1 cellular context compared by ENCODE assay signal in the genomic region with DNA sequence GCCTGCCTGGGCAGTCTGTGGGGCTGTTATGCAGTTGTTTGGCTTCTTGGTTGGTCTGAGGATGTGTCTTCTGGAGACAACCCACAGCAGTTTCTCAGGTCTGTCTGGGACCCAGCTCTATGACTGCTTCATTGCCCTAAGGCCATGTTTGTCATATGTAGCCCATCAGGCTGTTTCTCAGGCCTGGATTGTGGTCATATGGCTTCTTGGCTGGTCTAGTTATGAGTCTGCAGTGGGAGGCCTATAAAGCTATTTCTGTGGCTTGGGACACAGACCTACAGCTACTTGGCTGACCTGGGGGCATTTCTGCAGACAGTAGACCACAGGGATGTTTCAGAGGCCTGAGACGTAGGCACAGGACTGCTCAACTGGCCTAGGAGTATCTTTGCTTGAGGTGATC.
TF ChIP-seq lines count a peak whose summit lies in the region.

No MANE protein-coding gene starts in this region.

TF ChIP-seq in GM12878, 131 proteins besides CTCF, POLR2A, EP300 and RAD21 (continued from another document):
- TF ChIP-seq ATF3 (IDR thresholded peaks at IDR 0.05; ENCODE audit: borderline replicate concordance, extremely low read depth, low read depth, low read length) (no peak), CHD1 (IDR thresholded peaks at IDR 0.05; ENCODE audit: low read depth, low read length) (no peak), FOXM1 (IDR thresholded peaks at IDR 0.05; ENCODE audit: low read depth, low read length) (peak; percentile 76; the same call in 1 of the 2 replicates), MYC (IDR thresholded peaks at IDR 0.05; ENCODE audit: insufficient read depth, insufficient read length, insufficient replicate concordance, low read length, severe bottlenecking) (no peak), ZBED1 (IDR thresholded peaks at IDR 0.05; ENCODE audit: borderline replicate concordance) (0 out of 2 replicates have a peak, but pooled peaks have one; percentile 51), MEF2A (IDR thresholded peaks at IDR 0.05; ENCODE audit: insufficient read depth, low read depth, low read length) (peak; percentile 69), EZH2 (IDR thresholded peaks at IDR 0.05; ENCODE audit: borderline replicate concordance, control insufficient read depth, low read depth, low read length) (no peak), PAX5 (IDR thresholded peaks at IDR 0.05; ENCODE audit: borderline replicate concordance, low read depth, low read length) (peak; percentile 62; the same call in 1 of the 2 replicates), CEBPB (IDR thresholded peaks at IDR 0.05; ENCODE audit: borderline replicate concordance in 1 of 2, low read depth in 2 of 2, low read length in 2 of 2) (no peak), TCF12 (IDR thresholded peaks at IDR 0.05; ENCODE audit: low read depth, low read length) (peak; percentile 49; the same call in 1 of the 2 replicates), TAF1 (IDR thresholded peaks at IDR 0.05; ENCODE audit: borderline replicate concordance, low read depth, low read length) (0 out of 2 replicates have a peak, but pooled peaks have one; percentile 12), MTA3 (IDR thresholded peaks at IDR 0.05; ENCODE audit: borderline replicate concordance, low read length) (no peak; the same call in 1 of the 2 replicates), BCL11A (IDR thresholded peaks at IDR 0.05; ENCODE audit: low read depth, low read length) (peak; percentile 49; the same call in 1 of the 2 replicates), CBFB (IDR thresholded peaks at IDR 0.05; ENCODE audit: low read depth) (peak; percentile 77; the same call in 1 of the 2 replicates), ZNF274 (IDR thresholded peaks at IDR 0.05; ENCODE audit: insufficient read depth, insufficient read length) (no peak), YY1 (IDR thresholded peaks at IDR 0.05; ENCODE audit: low read depth, low read length) (peak; percentile 40), TCF7 (IDR thresholded peaks at IDR 0.05; ENCODE audit: borderline replicate concordance) (no peak)
- TF ChIP-seq, protein P1, sequence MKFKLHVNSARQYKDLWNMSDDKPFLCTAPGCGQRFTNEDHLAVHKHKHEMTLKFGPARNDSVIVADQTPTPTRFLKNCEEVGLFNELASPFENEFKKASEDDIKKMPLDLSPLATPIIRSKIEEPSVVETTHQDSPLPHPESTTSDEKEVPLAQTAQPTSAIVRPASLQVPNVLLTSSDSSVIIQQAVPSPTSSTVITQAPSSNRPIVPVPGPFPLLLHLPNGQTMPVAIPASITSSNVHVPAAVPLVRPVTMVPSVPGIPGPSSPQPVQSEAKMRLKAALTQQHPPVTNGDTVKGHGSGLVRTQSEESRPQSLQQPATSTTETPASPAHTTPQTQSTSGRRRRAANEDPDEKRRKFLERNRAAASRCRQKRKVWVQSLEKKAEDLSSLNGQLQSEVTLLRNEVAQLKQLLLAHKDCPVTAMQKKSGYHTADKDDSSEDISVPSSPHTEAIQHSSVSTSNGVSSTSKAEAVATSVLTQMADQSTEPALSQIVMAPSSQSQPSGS (IDR thresholded peaks at IDR 0.05; ENCODE audit: low read length): peak; percentile 90
- TF ChIP-seq, protein P2, sequence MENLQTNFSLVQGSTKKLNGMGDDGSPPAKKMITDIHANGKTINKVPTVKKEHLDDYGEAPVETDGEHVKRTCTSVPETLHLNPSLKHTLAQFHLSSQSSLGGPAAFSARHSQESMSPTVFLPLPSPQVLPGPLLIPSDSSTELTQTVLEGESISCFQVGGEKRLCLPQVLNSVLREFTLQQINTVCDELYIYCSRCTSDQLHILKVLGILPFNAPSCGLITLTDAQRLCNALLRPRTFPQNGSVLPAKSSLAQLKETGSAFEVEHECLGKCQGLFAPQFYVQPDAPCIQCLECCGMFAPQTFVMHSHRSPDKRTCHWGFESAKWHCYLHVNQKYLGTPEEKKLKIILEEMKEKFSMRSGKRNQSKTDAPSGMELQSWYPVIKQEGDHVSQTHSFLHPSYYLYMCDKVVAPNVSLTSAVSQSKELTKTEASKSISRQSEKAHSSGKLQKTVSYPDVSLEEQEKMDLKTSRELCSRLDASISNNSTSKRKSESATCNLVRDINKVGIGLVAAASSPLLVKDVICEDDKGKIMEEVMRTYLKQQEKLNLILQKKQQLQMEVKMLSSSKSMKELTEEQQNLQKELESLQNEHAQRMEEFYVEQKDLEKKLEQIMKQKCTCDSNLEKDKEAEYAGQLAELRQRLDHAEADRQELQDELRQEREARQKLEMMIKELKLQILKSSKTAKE (IDR thresholded peaks at IDR 0.05; ENCODE audit: low read depth, poor library complexity, severe bottlenecking): peak; percentile 28
- TF ChIP-seq, protein P3, sequence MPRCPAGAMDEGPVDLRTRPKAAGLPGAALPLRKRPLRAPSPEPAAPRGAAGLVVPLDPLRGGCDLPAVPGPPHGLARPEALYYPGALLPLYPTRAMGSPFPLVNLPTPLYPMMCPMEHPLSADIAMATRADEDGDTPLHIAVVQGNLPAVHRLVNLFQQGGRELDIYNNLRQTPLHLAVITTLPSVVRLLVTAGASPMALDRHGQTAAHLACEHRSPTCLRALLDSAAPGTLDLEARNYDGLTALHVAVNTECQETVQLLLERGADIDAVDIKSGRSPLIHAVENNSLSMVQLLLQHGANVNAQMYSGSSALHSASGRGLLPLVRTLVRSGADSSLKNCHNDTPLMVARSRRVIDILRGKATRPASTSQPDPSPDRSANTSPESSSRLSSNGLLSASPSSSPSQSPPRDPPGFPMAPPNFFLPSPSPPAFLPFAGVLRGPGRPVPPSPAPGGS (IDR thresholded peaks at IDR 0.05; ENCODE audit: borderline replicate concordance, insufficient read depth, low read depth, low read length, poor library complexity, severe bottlenecking): peak; percentile 92
